27 cellular contexts compared by ENCODE assay signal in the genomic region with DNA sequence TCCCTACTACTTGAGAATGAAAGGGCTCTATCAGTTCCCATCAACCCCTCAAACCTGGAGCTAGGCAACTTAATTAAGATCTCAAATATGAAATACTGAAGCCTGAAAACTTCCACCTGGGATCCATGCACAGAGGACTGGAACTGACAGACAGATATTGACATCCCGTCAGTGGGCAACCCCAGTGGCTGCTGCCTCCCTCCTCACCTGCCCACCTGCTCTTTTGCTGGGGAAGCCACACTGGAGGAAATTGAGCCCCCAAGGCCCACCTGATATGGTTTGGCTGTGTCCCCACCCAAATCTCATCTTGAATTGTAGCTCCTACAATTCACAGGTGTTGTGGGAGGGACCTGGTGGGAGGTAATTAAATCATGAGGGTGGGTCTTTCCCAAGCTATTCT.
"Had no signal": no experiment of that assay in that cellular context is flagged by ENCODE, and none has a peak within 500 bp of the region (broad histone marks: within the 10 kb centered on the region; RNA-seq: fewer than 3 reads in every experiment).

No MANE protein-coding gene starts in this region.

- DNase-seq: hippocampal formation; kidney glomerular epithelial cell; left cardiac atrium; left lung; lower lobe of right lung; mesenchymal stem cell; nucleus accumbens; right cardiac atrium; stimulated activated CD4-positive, alpha-beta T cell treated with anti-CD3 and anti-CD28 coated beads, Interleukin-12 subunit alpha, Interleukin-12 subunit beta, amount 100 ng/mL, for 4 hours; stimulated activated CD4-positive, alpha-beta T cell treated with anti-CD3 and anti-CD28 coated beads, Interleukin-15, amount 100 ng/mL, for 24 hours; stimulated activated CD4-positive, alpha-beta T cell treated with anti-CD3 and anti-CD28 coated beads, Interleukin-2, amount 100 ng/mL, for 24 hours; stimulated activated CD4-positive, alpha-beta T cell treated with anti-CD3 and anti-CD28 coated beads, Interleukin-4, amount 100 ng/mL, for 1 hour; stimulated activated naive B cell treated with anti-CD40 and anti-IgM and Interleukin-4, amounts not matched to agents 10 μg/mL and 1 μg/mL and 100 μg/mL, for 72 hours; stimulated activated naive CD8-positive, alpha-beta T cell treated with anti-CD3 and anti-CD28 coated beads, Interleukin-15, Interleukin-2, amounts not matched to agents 100 U/mL and 50 U/mL, for 24 hours; stomach; testis; thyroid gland; transverse colon; upper lobe of right lung had no signal

- H3K4me3 ChIP-seq: left lung, lower lobe of right lung, skin epidermis, stomach, testis, thyroid gland, transverse colon, upper lobe of right lung had no signal

- H3K4me1 ChIP-seq: left lung, lower lobe of right lung, testis, transverse colon, upper lobe of right lung had no signal

- H3K27ac Mint-ChIP-seq: nephron; progenitor cell of endocrine pancreas; stimulated activated naive B cell treated with anti-CD40 and anti-IgM and Interleukin-4, amounts not matched to agents 10 μg/mL and 1 μg/mL and 100 μg/mL, for 72 hours had no signal

- H3K36me3 ChIP-seq: left lung, lower lobe of right lung, stomach, thyroid gland, transverse colon, upper lobe of right lung had no signal

- H3K4me3 Mint-ChIP-seq: naive thymus-derived CD8-positive, alpha-beta T cell; nephron; neural crest cell; stimulated activated naive B cell treated with anti-CD40 and anti-IgM and Interleukin-4, amounts not matched to agents 10 μg/mL and 1 μg/mL and 100 μg/mL, for 72 hours had no signal

- H3K36me3 Mint-ChIP-seq: naive thymus-derived CD8-positive, alpha-beta T cell; stimulated activated naive B cell treated with anti-CD40 and anti-IgM and Interleukin-4, amounts not matched to agents 10 μg/mL and 1 μg/mL and 100 μg/mL, for 72 hours had no signal

- H3K9me3 Mint-ChIP-seq: nephron; neural crest cell; stimulated activated naive B cell treated with anti-CD40 and anti-IgM and Interleukin-4, amounts not matched to agents 10 μg/mL and 1 μg/mL and 100 μg/mL, for 72 hours had no signal

- ATAC-seq: left cardiac atrium; lower lobe of right lung; naive thymus-derived CD8-positive, alpha-beta T cell; right cardiac atrium; sciatic nerve; stimulated activated naive B cell treated with anti-CD40 and anti-IgM and Interleukin-4, amounts not matched to agents 10 μg/mL and 1 μg/mL and 100 μg/mL, for 72 hours; stimulated activated naive CD8-positive, alpha-beta T cell treated with anti-CD3 and anti-CD28 coated beads, Interleukin-15, Interleukin-2, amounts not matched to agents 100 U/mL and 50 U/mL, for 24 hours had no signal

- H3K9me3 ChIP-seq: left lung, lower lobe of right lung, stomach, testis, thyroid gland, transverse colon, upper lobe of right lung had no signal

- H3K27me3 ChIP-seq: testis, thyroid gland, upper lobe of right lung had no signal

- H3K27ac ChIP-seq: left lung, lower lobe of right lung, skin epidermis, testis, thyroid gland, transverse colon, upper lobe of right lung had no signal

- FAIRE-seq: keratinocyte, urothelium cell line had no signal
